Comparison of ENCODE assay signal across 20 cellular contexts in genomic region chr9:129554649-129555048, GRCh38.
DNase-seq lines count a peak whose midpoint lies in the region; ATAC-seq and TF ChIP-seq lines count a peak whose summit lies in the region.
"Had no signal": no experiment of that assay in that cellular context is flagged by ENCODE, and none has a peak within 500 bp of the region (broad histone marks: within the 10 kb centered on the region; RNA-seq: fewer than 3 reads in every experiment).

No MANE protein-coding gene starts in this region.

- no peak overlapping the region for H3K4me3 ChIP-seq in gastroesophageal sphincter
- H3K4me3 ChIP-seq: heart right ventricle, right atrium auricular region had no signal

- H3K27ac ChIP-seq in gastroesophageal sphincter = no peak overlapping the region
- H3K27ac ChIP-seq: heart right ventricle, right atrium auricular region had no signal

- peaks cover 47% of the 10 kb centered on the region for H3K4me1 Mint-ChIP-seq in nephron
- peaks cover 5% of the 10 kb centered on the region for H3K4me1 Mint-ChIP-seq in activated CD8-positive, alpha-beta memory T cell treated with anti-CD3 and anti-CD28 coated beads, Interleukin-2, amount 10 ng/mL, durations not matched to agents 7 days and 5 days

- no peaks in the 10 kb centered on the region for H3K27me3 ChIP-seq in gastroesophageal sphincter
- H3K27me3 ChIP-seq: right atrium auricular region had no signal

- no peak for ATAC-seq in gastroesophageal sphincter
- ATAC-seq in activated CD8-positive, alpha-beta memory T cell treated with anti-CD3 and anti-CD28 coated beads, Interleukin-2, amount 10 ng/mL, durations not matched to agents 7 days and 5 days = no peak
- ATAC-seq: heart right ventricle, Panc1 had no signal

- H3K9me3 ChIP-seq in gastroesophageal sphincter = no peaks in the 10 kb centered on the region
- H3K9me3 ChIP-seq: heart right ventricle, right atrium auricular region had no signal

- TF ChIP-seq CTCF in nephron (IDR thresholded peaks at IDR 0.05; ENCODE audit: unreplicated experiment in 3 of 3) = no peak
- no peak for TF ChIP-seq CTCF in gastroesophageal sphincter (IDR thresholded peaks at IDR 0.05)

- 74 to 75% methylated on average over 1 to 3 of the region's 5 CpGs for WGBS in gastroesophageal sphincter (ENCODE audit: low coverage in 1 of 2), 2 donors

- DNase-seq in NCI-H510A treated with DMSO at 0.1 percent for 48 hours (lab: John Stamatoyannopoulos, UW) (peak; percentile 21), NCI-H510A (lab: John Stamatoyannopoulos, UW) (no peak), NCI-H1436 treated with DMSO at 0.1 percent for 48 hours (lab: John Stamatoyannopoulos, UW) (peak; percentile 66), amniotic epithelial cell (ENCODE audit: low read depth) (peak; percentile 15)
- DNase-seq in activated naive CD4-positive, alpha-beta T cell treated with Interleukin-2 at 50 U/mL for 16 hours = no peak
- no peak for DNase-seq in activated CD8-positive, alpha-beta memory T cell treated with anti-CD3 and anti-CD28 coated beads, Interleukin-2, amount 10 ng/mL, durations not matched to agents 7 days and 5 days
- DNase-seq: activated CD4-positive, alpha-beta T cell treated with anti-CD3 and anti-CD28 coated beads, Interleukin-2, amount 50 U/mL, for 4 hours; activated naive CD4-positive, alpha-beta T cell treated with anti-CD3 and anti-CD28 coated beads, Interleukin-2, amount 50 U/mL, for 16 hours; CD4-positive, CD25-positive, alpha-beta regulatory T cell; cortex of kidney; DMS53; H9; heart right ventricle; midbrain; occipital lobe had no signal

- TF ChIP-seq EP300 in gastroesophageal sphincter (IDR thresholded peaks at IDR 0.05) = no peak

- H3K9me3 Mint-ChIP-seq in nephron = no peaks in the 10 kb centered on the region
- no peaks in the 10 kb centered on the region for H3K9me3 Mint-ChIP-seq in activated CD8-positive, alpha-beta memory T cell treated with anti-CD3 and anti-CD28 coated beads, Interleukin-2, amount 10 ng/mL, durations not matched to agents 7 days and 5 days (ENCODE audit: low read depth)
- H3K9me3 Mint-ChIP-seq: CD4-positive, CD25-positive, alpha-beta regulatory T cell; H9; stimulated activated naive CD8-positive, alpha-beta T cell treated with anti-CD3 and anti-CD28 coated beads, Interleukin-15, Interleukin-2, amounts not matched to agents 100 ng/mL and 50 ng/mL, for 24 hours had no signal

- CTCF ChIA-PET in activated CD8-positive, alpha-beta memory T cell treated with anti-CD3 and anti-CD28 coated beads, Interleukin-2, amount 10 ng/mL, durations not matched to agents 7 days and 5 days (lab: Charles Lee) = interaction anchor here (0.5 kb wide), 1 partner anchor 183 kb away, joined by 3 read pairs; no protein-coding TSS in a partner anchor

- H3K36me3 Mint-ChIP-seq in nephron (ENCODE audit: low read depth) = no peaks in the 10 kb centered on the region
- no peaks in the 10 kb centered on the region for H3K36me3 Mint-ChIP-seq in activated CD8-positive, alpha-beta memory T cell treated with anti-CD3 and anti-CD28 coated beads, Interleukin-2, amount 10 ng/mL, durations not matched to agents 7 days and 5 days
- H3K36me3 Mint-ChIP-seq: CD4-positive, CD25-positive, alpha-beta regulatory T cell had no signal

- peak overlapping the region; percentile 79 to 98 (median 97) for H3K27ac Mint-ChIP-seq in nephron
- H3K27ac Mint-ChIP-seq in activated CD8-positive, alpha-beta memory T cell treated with anti-CD3 and anti-CD28 coated beads, Interleukin-2, amount 10 ng/mL, durations not matched to agents 7 days and 5 days = no peak overlapping the region
- H3K27ac Mint-ChIP-seq: CD4-positive, CD25-positive, alpha-beta regulatory T cell; H9; stimulated activated naive CD8-positive, alpha-beta T cell treated with anti-CD3 and anti-CD28 coated beads, Interleukin-15, Interleukin-2, amounts not matched to agents 100 ng/mL and 50 ng/mL, for 24 hours had no signal

- peaks cover 0 to 31% (median 3%) of the 10 kb centered on the region in 3 donors for H3K4me1 ChIP-seq in gastroesophageal sphincter

- H3K27me3 Mint-ChIP-seq in nephron (ENCODE audit: low read depth) = peaks cover 5% of the 10 kb centered on the region
- peaks cover 25% of the 10 kb centered on the region for H3K27me3 Mint-ChIP-seq in activated CD8-positive, alpha-beta memory T cell treated with anti-CD3 and anti-CD28 coated beads, Interleukin-2, amount 10 ng/mL, durations not matched to agents 7 days and 5 days

- no peak overlapping the region for H3K4me3 Mint-ChIP-seq in nephron
- H3K4me3 Mint-ChIP-seq in activated CD8-positive, alpha-beta memory T cell treated with anti-CD3 and anti-CD28 coated beads, Interleukin-2, amount 10 ng/mL, durations not matched to agents 7 days and 5 days = no peak overlapping the region
- H3K4me3 Mint-ChIP-seq: CD4-positive, CD25-positive, alpha-beta regulatory T cell; H9; stimulated activated naive CD8-positive, alpha-beta T cell treated with anti-CD3 and anti-CD28 coated beads, Interleukin-15, Interleukin-2, amounts not matched to agents 100 ng/mL and 50 ng/mL, for 24 hours had no signal

- no peak for TF ChIP-seq POLR2A in gastroesophageal sphincter (IDR thresholded peaks at IDR 0.05)

- no peaks in the 10 kb centered on the region for H3K36me3 ChIP-seq in gastroesophageal sphincter
- H3K36me3 ChIP-seq: heart right ventricle, right atrium auricular region had no signal

Comparison
In these comparisons a context has a peak if more than half of its experiments do, and no peak if none do; other contexts are left out.
1. DNase-seq: peak in NCI-H510A treated with DMSO at 0.1 percent for 48 hours (single experiment), NCI-H1436 treated with DMSO at 0.1 percent for 48 hours (single experiment) and amniotic epithelial cell (single experiment); none in NCI-H510A (single experiment), activated naive CD4-positive, alpha-beta T cell treated with Interleukin-2 at 50 U/mL for 16 hours (single experiment) and activated CD8-positive, alpha-beta memory T cell treated with anti-CD3 and anti-CD28 coated beads, Interleukin-2, amount 10 ng/mL, durations not matched to agents 7 days and 5 days (single experiment).